8 cellular contexts compared by ENCODE assay signal in the genomic region with DNA sequence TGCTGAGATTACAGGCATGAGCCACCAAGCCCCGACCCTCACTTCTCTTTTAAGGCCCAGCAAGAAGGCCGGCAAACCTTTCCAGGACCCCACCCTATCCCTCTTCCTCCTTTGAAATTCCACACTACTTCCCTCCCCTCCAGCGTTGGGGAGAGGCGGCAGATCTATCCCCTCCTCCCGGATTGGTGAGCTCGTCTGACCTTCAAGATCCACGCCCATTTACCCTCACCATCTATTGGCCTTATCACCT. TPM values are rescaled to one million over a fixed set of nuclear protein-coding genes. Genes with fewer than 3 reads are reported as not detected.
DNase-seq lines count a peak whose midpoint lies in the region; ATAC-seq and TF ChIP-seq lines count a peak whose summit lies in the region.

No MANE protein-coding gene starts in this region.

- ATAC-seq in HG03342 (IDR thresholded peaks at IDR 0.05; ENCODE audit: unreplicated experiment) = no peak

- H3K9me3 ChIP-seq in ES-I3 (ENCODE audit: control insufficient read depth, insufficient read depth, low read length) (no peaks in the 10 kb centered on the region), esophagus (ENCODE audit: control insufficient read depth in 2 of 2, insufficient read depth in 1 of 2, low read depth in 1 of 2, low read length in 1 of 2) (peaks cover 0 to 2% of the 10 kb centered on the region in 2 donors), prostate gland (no peaks in the 10 kb centered on the region)

- peaks cover 8% of the 10 kb centered on the region; the same call in 1 of the 2 replicates for H3K4me1 ChIP-seq in ES-I3 (ENCODE audit: insufficient read depth, low read length)
- H3K4me1 ChIP-seq in esophagus (ENCODE audit: control insufficient read depth in 2 of 2, insufficient read depth in 2 of 2, low read length in 1 of 2) = peaks cover 0 to 6% of the 10 kb centered on the region in 2 donors
- no peaks in the 10 kb centered on the region for H3K4me1 ChIP-seq in prostate gland (replicated peaks)

- no peaks in the 10 kb centered on the region for H3K27me3 ChIP-seq in esophagus (ENCODE audit: control insufficient read depth in 1 of 2, insufficient read depth in 2 of 2, low read length in 2 of 2)
- H3K27me3 ChIP-seq in prostate gland (replicated peaks; ENCODE audit: insufficient read depth) = no peaks in the 10 kb centered on the region

- CTCF ChIA-PET in RWPE1 (lab: Yijun Ruan, JAX) = no interaction called here

- TF ChIP-seq CTCF in RWPE1 (conservative IDR thresholded peaks at IDR 0.05; ENCODE audit: low read depth) = no peak
- TF ChIP-seq CTCF in prostate gland (IDR thresholded peaks at IDR 0.05) = no peak

- WGBS in esophagus, 2 donors = 0 to 26% methylated on average over 7 of the region's 7 CpGs
- WGBS in prostate gland = 1% methylated on average over 7 of the region's 7 CpGs

- peak overlapping the region; percentile 93 for H3K27ac ChIP-seq in RWPE1
- peak overlapping the region; percentile 73 to 85 for H3K27ac ChIP-seq in esophagus (ENCODE audit: low read depth in 2 of 2, low read length in 1 of 2)
- H3K27ac ChIP-seq in prostate gland = peak overlapping the region; percentile 72 to 75

- POLR2A ChIA-PET in RWPE1 (lab: Yijun Ruan, JAX; ENCODE audit: low non-redundant PET) = interaction anchor here (0.7 to 1.2 kb wide), 3 partner anchors 10 to 24 kb away, joined by 3 to 6 read pairs (median 3); no protein-coding TSS in a partner anchor

- intact Hi-C loops in prostate gland (cut with DNase I) = loop anchor here (10.0 kb wide), 1 partner anchor 74 kb away; a partner anchor contains a TSS

- H3K9ac ChIP-seq in ES-I3 (ENCODE audit: low read depth, low read length) = peak overlapping the region; percentile 42; the same call in 1 of the 2 replicates

- H3K36me3 ChIP-seq in ES-I3 (ENCODE audit: insufficient read depth, low read length) (no peaks in the 10 kb centered on the region), esophagus (ENCODE audit: control insufficient read depth in 2 of 2, insufficient read depth in 2 of 2, low read length in 1 of 2) (no peaks in the 10 kb centered on the region), prostate gland (no peaks in the 10 kb centered on the region)

- TF ChIP-seq POLR2A in prostate gland (IDR thresholded peaks at IDR 0.05) = peak; percentile 67

- DNase-seq in RWPE1 (ENCODE audit: low spot score) (no peak), prostate gland (ENCODE audit: low spot score) (no peak), cerebellum (ENCODE audit: low spot score) (no peak), KG1 (lab: John Stamatoyannopoulos, UW) (no peak)
- DNase-seq in stimulated activated CD4-positive, alpha-beta T cell treated with anti-CD3 and anti-CD28 coated beads, Interleukin-4, amount 100 ng/mL, for 24 hours = no peak

- H3K4me3 ChIP-seq in esophagus (ENCODE audit: low read depth in 1 of 2, low read length in 2 of 2) = peak overlapping the region; percentile 13 to 37
- peak overlapping the region; percentile 23 to 26 for H3K4me3 ChIP-seq in prostate gland

RNA-seq across cellular contexts. Expression of a gene that starts 4.5 kb away (rescaled TPM):
- polyA plus RNA-seq in esophagus = 10 to 100 TPM; 12.2 to 14.2 TPM
- total RNA-seq in prostate gland = 10 to 100 TPM; 17.4 to 20.5 TPM
- total RNA-seq in cerebellum = 1.2 TPM

RNA-seq across cellular contexts. Expression of a gene that starts 9.3 kb away (rescaled TPM):
- under 1 TPM; 0.75 to 0.79 TPM for polyA plus RNA-seq in esophagus
- total RNA-seq in prostate gland = 1 to 10 TPM in 1 of 2 donors, under 1 TPM in 1; 0.55 to 5.2 TPM
- 85.9 TPM for total RNA-seq in cerebellum

RNA-seq across cellular contexts. Expression of a gene that starts 19.0 kb away (rescaled TPM):
- 100 to 1,000 TPM; 267 to 453 TPM for polyA plus RNA-seq in esophagus
- total RNA-seq in prostate gland (10 to 100 TPM; 24.3 to 34.7 TPM), cerebellum (2.0 TPM)

RNA-seq across cellular contexts. Expression of a gene that starts 28.1 kb away (rescaled TPM):
- polyA plus RNA-seq in esophagus = 1 to 10 TPM; 6.0 to 6.3 TPM
- total RNA-seq in prostate gland (10 to 100 TPM; 16.0 to 16.6 TPM), cerebellum (1.4 TPM)

RNA-seq across cellular contexts. Expression of a gene that starts 42.4 kb away (rescaled TPM):
- polyA plus RNA-seq in esophagus = under 1 TPM; 0.11 to 0.24 TPM
- under 1 TPM in 1 of 2 donors, not detected in 1; 0.17 TPM for total RNA-seq in prostate gland
- total RNA-seq in cerebellum = 0.36 TPM

Comparison
In these comparisons a context has a peak if more than half of its experiments do, and no peak if none do; other contexts are left out.
1. RNA of a gene that starts 9.3 kb away (total RNA-seq): 85.9 TPM in cerebellum (single experiment); 0.55 to 5.2 TPM in prostate gland; every median in the first group is over 10 times any median in the second.
2. Peak in every context shown above with its lines, with median percentiles within 50 percentile points of each other: H3K27ac ChIP-seq.